Comparison of ENCODE assay signal across 23 cellular contexts in the genomic region with DNA sequence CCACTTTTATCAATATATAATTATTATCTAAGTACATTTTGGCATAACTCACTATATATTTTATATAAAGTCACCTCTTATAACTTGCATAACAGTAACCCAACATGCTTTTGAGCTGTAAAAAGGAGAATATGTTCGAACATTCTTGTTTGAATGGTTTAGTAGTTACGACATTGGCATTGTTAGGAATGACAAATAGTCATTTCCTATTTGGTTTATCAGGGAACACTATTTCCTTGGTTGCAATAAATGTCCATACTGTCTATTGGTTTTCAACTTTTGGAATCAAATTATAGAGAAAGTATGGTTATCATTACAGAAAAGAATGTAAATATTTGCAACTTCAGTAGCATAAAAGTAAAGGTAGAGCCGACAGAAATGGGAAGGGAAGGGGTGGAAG.
"Had no signal": no experiment of that assay in that cellular context is flagged by ENCODE, and none has a peak within 500 bp of the region (broad histone marks: within the 10 kb centered on the region; RNA-seq: fewer than 3 reads in every experiment).

No MANE protein-coding gene starts in this region.

- H3K9me3 Mint-ChIP-seq: activated CD4-positive, alpha-beta memory T cell treated with anti-CD3 and anti-CD28 coated beads for 36 hours; activated naive CD4-positive, alpha-beta T cell treated with anti-CD3 and anti-CD28 coated beads, Interleukin-2, amount 50 U/mL, for 72 hours; activated T-helper 1 cell treated with anti-CD3 and anti-CD28 coated beads, Interleukin-12 subunit alpha, Interleukin-12 subunit beta, Interleukin-2, Interleukin-4 antibody, amounts not matched to agents 30 ng/mL and 10 ng/mL and 1 ng/mL, durations not matched to agents 14 hours and 24 hours and 36 hours; immature natural killer cell; naive thymus-derived CD4-positive, alpha-beta T cell; neural progenitor cell; stimulated activated naive CD8-positive, alpha-beta T cell treated with anti-CD3 and anti-CD28 coated beads, Interleukin-15, amount 100 ng/mL, for 72 hours; type B pancreatic cell had no signal

- H3K9me3 ChIP-seq: adrenal gland, gastroesophageal sphincter, heart left ventricle, prostate gland had no signal

- H3K4me3 ChIP-seq: adrenal gland, cardiac muscle cell, gastroesophageal sphincter, heart left ventricle, neural progenitor cell, prostate gland, smooth muscle cell had no signal

- H3K27ac ChIP-seq: adrenal gland, cardiac muscle cell, gastroesophageal sphincter, heart left ventricle, neural progenitor cell, prostate gland, WERI-Rb-1 had no signal

- H3K4me1 Mint-ChIP-seq: immature natural killer cell; naive thymus-derived CD4-positive, alpha-beta T cell; stimulated activated naive CD8-positive, alpha-beta T cell treated with anti-CD3 and anti-CD28 coated beads, Interleukin-15, amount 100 ng/mL, for 72 hours had no signal

- H3K4me2 ChIP-seq: neural progenitor cell, smooth muscle cell had no signal

- H3K36me3 Mint-ChIP-seq: activated CD4-positive, alpha-beta memory T cell treated with anti-CD3 and anti-CD28 coated beads for 36 hours; activated naive CD4-positive, alpha-beta T cell treated with anti-CD3 and anti-CD28 coated beads, Interleukin-2, amount 50 U/mL, for 72 hours; immature natural killer cell; naive thymus-derived CD4-positive, alpha-beta T cell; neural progenitor cell; type B pancreatic cell had no signal

- H3K27ac Mint-ChIP-seq: activated CD4-positive, alpha-beta memory T cell treated with anti-CD3 and anti-CD28 coated beads for 36 hours; activated naive CD4-positive, alpha-beta T cell treated with anti-CD3 and anti-CD28 coated beads, Interleukin-2, amount 50 U/mL, for 72 hours; activated T-helper 1 cell treated with anti-CD3 and anti-CD28 coated beads, Interleukin-12 subunit alpha, Interleukin-12 subunit beta, Interleukin-2, Interleukin-4 antibody, amounts not matched to agents 30 ng/mL and 10 ng/mL and 1 ng/mL, durations not matched to agents 14 hours and 24 hours and 36 hours; immature natural killer cell; naive thymus-derived CD4-positive, alpha-beta T cell; neural progenitor cell; stimulated activated naive CD8-positive, alpha-beta T cell treated with anti-CD3 and anti-CD28 coated beads, Interleukin-15, amount 100 ng/mL, for 72 hours; type B pancreatic cell had no signal

- H3K4me1 ChIP-seq: prostate gland had no signal

- DNase-seq: activated CD4-positive, alpha-beta memory T cell treated with anti-CD3 and anti-CD28 coated beads for 36 hours; activated gamma-delta T cell treated with Interleukin-2 at 50 U/mL for 16 hours; activated T-cell treated with anti-CD3 and anti-CD28 coated beads for 4 hours; adrenal gland; heart left ventricle; immature natural killer cell; mesendoderm; naive thymus-derived CD4-positive, alpha-beta T cell; right cardiac atrium; stimulated activated CD4-positive, alpha-beta T cell treated with anti-CD3 and anti-CD28 coated beads, Interleukin-4, amount 100 ng/mL, for 1 hour; stimulated activated naive CD8-positive, alpha-beta T cell treated with anti-CD3 and anti-CD28 coated beads, Interleukin-15, amount 100 ng/mL, for 72 hours; T-helper 2 cell; WERI-Rb-1 had no signal

- H3K27me3 ChIP-seq: adrenal gland, cardiac muscle cell, gastroesophageal sphincter, heart left ventricle, neural progenitor cell had no signal

- H3K9ac ChIP-seq: neural progenitor cell had no signal

- H3K4me3 Mint-ChIP-seq: activated CD4-positive, alpha-beta memory T cell treated with anti-CD3 and anti-CD28 coated beads for 36 hours; activated T-helper 1 cell treated with anti-CD3 and anti-CD28 coated beads, Interleukin-12 subunit alpha, Interleukin-12 subunit beta, Interleukin-2, Interleukin-4 antibody, amounts not matched to agents 30 ng/mL and 10 ng/mL and 1 ng/mL, durations not matched to agents 14 hours and 24 hours and 36 hours; immature natural killer cell; naive thymus-derived CD4-positive, alpha-beta T cell; neural progenitor cell; stimulated activated naive CD8-positive, alpha-beta T cell treated with anti-CD3 and anti-CD28 coated beads, Interleukin-15, amount 100 ng/mL, for 72 hours; type B pancreatic cell had no signal

- H2AFZ ChIP-seq: neural progenitor cell had no signal

- H3K27me3 Mint-ChIP-seq: activated CD4-positive, alpha-beta memory T cell treated with anti-CD3 and anti-CD28 coated beads for 36 hours; type B pancreatic cell had no signal

- ATAC-seq: activated naive CD4-positive, alpha-beta T cell treated with anti-CD3 and anti-CD28 coated beads, Interleukin-2, amount 50 U/mL, for 72 hours; esophagus mucosa; gastroesophageal sphincter; heart left ventricle; naive thymus-derived CD4-positive, alpha-beta T cell; right cardiac atrium; stimulated activated naive CD8-positive, alpha-beta T cell treated with anti-CD3 and anti-CD28 coated beads, Interleukin-15, amount 100 ng/mL, for 72 hours had no signal

- H3K36me3 ChIP-seq: adrenal gland, cardiac muscle cell, gastroesophageal sphincter, heart left ventricle, neural progenitor cell, prostate gland, WERI-Rb-1 had no signal

- FAIRE-seq: endometrium had no signal
